Comparison of ENCODE assay signal across 19 cellular contexts in the genomic region with DNA sequence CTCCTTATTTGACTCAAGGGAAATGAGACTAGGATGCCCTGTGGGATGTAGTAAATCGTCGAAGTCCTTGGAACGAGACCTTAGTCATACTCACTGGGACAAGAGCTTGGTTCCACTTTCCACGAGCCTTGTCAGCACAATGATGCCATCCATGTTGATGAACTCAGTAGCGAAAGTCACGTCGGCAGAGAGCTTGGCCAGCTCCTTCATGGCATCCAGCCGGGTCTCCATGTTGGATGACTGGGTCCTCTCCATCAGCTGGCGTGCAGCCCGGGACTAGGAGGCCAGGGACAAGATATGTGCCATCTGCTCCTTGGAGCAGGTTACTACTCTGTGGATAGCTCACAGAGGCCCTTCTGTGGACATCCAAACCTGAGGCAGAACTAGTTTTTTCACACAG.
"Had no signal": no experiment of that assay in that cellular context is flagged by ENCODE, and none has a peak within 500 bp of the region (broad histone marks: within the 10 kb centered on the region; RNA-seq: fewer than 3 reads in every experiment).

No MANE protein-coding gene starts in this region.

- H3K27ac ChIP-seq: thyroid gland, upper lobe of right lung had no signal

- H3K4me3 ChIP-seq: thyroid gland, upper lobe of right lung had no signal

- H3K9me3 ChIP-seq: thyroid gland, upper lobe of right lung had no signal

- H3K27me3 ChIP-seq: thyroid gland, upper lobe of right lung had no signal

- ATAC-seq: activated T-cell treated with anti-CD3 and anti-CD28 coated beads, Interleukin-2, amount 50 U/mL, for 72 hours; effector memory CD8-positive, alpha-beta T cell; esophagus mucosa; left ventricle myocardium superior; natural killer cell; stimulated activated naive CD8-positive, alpha-beta T cell treated with anti-CD3 and anti-CD28 coated beads, Interleukin-15, Interleukin-2, amounts not matched to agents 100 U/mL and 50 U/mL, for 24 hours; T-cell; upper lobe of right lung; WTC11 had no signal

- DNase-seq: activated CD4-positive, alpha-beta T cell treated with anti-CD3 and anti-CD28 coated beads, Interleukin-2, amount 50 U/mL, for 48 hours; activated effector memory CD4-positive, alpha-beta T cell treated with Interleukin-2 at 50 U/mL for 16 hours; activated naive CD4-positive, alpha-beta T cell treated with anti-CD3 and anti-CD28 coated beads for 36 hours; activated naive CD8-positive, alpha-beta T cell treated with anti-CD3 and anti-CD28 coated beads, Interleukin-2, amount 10 ng/mL, durations not matched to agents 7 days and 5 days; activated T-cell treated with anti-CD3 and anti-CD28 coated beads, Interleukin-2, amount 50 U/mL, for 72 hours; amygdala; effector memory CD8-positive, alpha-beta T cell; foreskin melanocyte; hippocampal formation; left ventricle myocardium superior; mammary epithelial cell; natural killer cell; stimulated activated CD4-positive, alpha-beta T cell treated with anti-CD3 and anti-CD28 coated beads, Interleukin-4, amount 100 ng/mL, for 4 hours; stimulated activated naive CD8-positive, alpha-beta T cell treated with anti-CD3 and anti-CD28 coated beads, Interleukin-15, Interleukin-2, amounts not matched to agents 100 U/mL and 50 U/mL, for 24 hours; T-cell; thyroid gland; upper lobe of right lung had no signal
